Comparison of ENCODE assay signal across 1 cellular context in the genomic region with DNA sequence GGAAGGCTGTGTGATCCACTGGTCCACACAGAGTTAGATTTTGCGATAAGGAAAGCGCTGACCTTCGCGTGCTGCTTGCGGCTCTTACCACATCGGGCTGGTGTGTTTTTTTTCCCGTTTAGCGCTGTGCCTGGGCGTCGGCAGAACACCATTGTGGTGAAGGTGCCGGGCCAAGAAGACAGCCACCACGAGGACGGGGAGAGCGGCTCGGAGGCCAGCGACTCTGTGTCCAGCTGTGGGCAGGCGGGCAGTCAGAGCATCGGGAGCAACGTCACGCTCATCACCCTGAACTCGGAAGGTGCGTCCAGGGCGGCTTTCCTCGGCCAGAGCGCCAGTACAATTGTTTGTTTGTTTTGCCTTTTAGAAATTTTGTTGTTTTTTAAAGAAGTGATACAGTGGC.
TF ChIP-seq lines count a peak whose summit lies in the region.

No MANE protein-coding gene starts in this region.

TF ChIP-seq in HepG2, 621 proteins besides CTCF, POLR2A, EP300 and RAD21:
- TF ChIP-seq, protein P1, sequence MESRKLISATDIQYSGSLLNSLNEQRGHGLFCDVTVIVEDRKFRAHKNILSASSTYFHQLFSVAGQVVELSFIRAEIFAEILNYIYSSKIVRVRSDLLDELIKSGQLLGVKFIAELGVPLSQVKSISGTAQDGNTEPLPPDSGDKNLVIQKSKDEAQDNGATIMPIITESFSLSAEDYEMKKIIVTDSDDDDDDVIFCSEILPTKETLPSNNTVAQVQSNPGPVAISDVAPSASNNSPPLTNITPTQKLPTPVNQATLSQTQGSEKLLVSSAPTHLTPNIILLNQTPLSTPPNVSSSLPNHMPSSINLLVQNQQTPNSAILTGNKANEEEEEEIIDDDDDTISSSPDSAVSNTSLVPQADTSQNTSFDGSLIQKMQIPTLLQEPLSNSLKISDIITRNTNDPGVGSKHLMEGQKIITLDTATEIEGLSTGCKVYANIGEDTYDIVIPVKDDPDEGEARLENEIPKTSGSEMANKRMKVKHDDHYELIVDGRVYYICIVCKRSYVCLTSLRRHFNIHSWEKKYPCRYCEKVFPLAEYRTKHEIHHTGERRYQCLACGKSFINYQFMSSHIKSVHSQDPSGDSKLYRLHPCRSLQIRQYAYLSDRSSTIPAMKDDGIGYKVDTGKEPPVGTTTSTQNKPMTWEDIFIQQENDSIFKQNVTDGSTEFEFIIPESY (CRISPR knock-in tag; IDR thresholded peaks at IDR 0.05), result peak; percentile 46; the same call in 1 of the 2 replicates
- no peak for TF ChIP-seq PAWR (CRISPR knock-in tag; IDR thresholded peaks at IDR 0.05; ENCODE audit: borderline replicate concordance)
TF ChIP-seq in HepG2: peak in this region for 1.
